In the genomic region with DNA sequence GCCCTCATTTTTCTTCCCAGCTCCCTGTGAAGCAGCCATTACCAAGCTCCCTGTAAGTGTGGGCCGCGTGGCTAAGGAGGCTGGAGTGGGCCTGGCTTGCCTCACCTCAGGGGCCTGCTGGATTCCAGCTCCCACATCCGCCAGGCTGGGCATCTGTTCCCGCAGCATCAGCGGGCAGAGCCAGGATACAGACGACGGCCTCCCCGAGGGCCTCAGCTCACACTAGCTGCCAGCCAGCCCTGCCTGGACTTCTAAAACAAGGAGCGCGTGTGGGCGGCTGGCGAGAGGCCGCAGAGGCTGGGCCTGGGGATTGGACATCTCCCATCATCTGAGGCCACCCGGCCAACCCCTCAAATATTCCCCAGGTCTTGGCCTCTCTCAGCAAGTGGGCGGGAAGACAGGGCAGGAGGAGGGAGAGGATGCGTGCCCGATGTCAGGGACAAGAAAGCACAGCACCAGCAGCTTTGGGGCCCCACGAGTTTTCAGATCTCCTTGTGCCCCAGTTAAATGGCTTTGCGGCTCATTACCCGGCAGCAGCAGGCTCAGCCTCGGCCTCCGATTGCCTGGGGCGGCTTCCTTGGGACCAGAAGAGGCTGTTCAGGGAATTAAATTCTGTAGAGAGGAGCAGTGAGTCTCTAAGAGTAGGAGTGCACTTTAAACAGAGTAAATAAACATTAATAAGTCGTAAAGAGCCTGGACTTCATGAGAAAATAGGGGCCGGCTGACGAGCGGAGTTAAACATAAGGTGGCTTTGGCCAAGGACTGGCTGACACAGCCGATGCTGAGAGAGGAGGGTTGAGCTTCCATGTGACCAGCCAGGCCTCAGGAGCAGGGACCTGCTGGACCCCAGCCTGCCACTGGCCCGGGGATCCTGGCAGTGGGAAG, we compare ENCODE assay signal across 1 cellular context.
TF ChIP-seq lines count a peak whose summit lies in the region.

No MANE protein-coding gene starts in this region.

TF ChIP-seq in H1, 55 proteins besides CTCF, POLR2A, EP300 and RAD21:
- TF ChIP-seq SP1 (IDR thresholded peaks at IDR 0.05; ENCODE audit: low read depth, low read length) (no peak), RNF2 (IDR thresholded peaks at IDR 0.05; ENCODE audit: borderline replicate concordance, low read depth, low read length, missing control alignments, poor library complexity, severe bottlenecking) (no peak), PHF8 (conservative IDR thresholded peaks at IDR 0.05; ENCODE audit: low read depth, low read length) (no peak), ASH2L (IDR thresholded peaks at IDR 0.05; ENCODE audit: low read length) (no peak), RBBP5 (IDR thresholded peaks at IDR 0.05; ENCODE audit: borderline replicate concordance, low read depth, low read length) (no peak), SUZ12 (IDR thresholded peaks at IDR 0.05; ENCODE audit: low read length) (no peak), USF2 (IDR thresholded peaks at IDR 0.05; ENCODE audit: low read length) (no peak), KDM1A (IDR thresholded peaks at IDR 0.05; ENCODE audit: borderline replicate concordance, low read length) (no peak), HDAC6 (IDR thresholded peaks at IDR 0.05; ENCODE audit: low read depth, low read length) (no peak), TAF1 (IDR thresholded peaks at IDR 0.05; ENCODE audit: low read depth, low read length) (no peak), CBX5 (IDR thresholded peaks at IDR 0.05; ENCODE audit: low read depth, low read length) (no peak), BCL11A (IDR thresholded peaks at IDR 0.05; ENCODE audit: low read depth in 2 of 2, low read length in 2 of 2) (no peak)
- TF ChIP-seq, protein P1, sequence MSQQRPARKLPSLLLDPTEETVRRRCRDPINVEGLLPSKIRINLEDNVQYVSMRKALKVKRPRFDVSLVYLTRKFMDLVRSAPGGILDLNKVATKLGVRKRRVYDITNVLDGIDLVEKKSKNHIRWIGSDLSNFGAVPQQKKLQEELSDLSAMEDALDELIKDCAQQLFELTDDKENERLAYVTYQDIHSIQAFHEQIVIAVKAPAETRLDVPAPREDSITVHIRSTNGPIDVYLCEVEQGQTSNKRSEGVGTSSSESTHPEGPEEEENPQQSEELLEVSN (IDR thresholded peaks at IDR 0.05), result no peak; the same call in 1 of the 2 replicates
TF ChIP-seq in H1: peak in this region for 0.
